8 cellular contexts compared by ENCODE assay signal in the genomic region with DNA sequence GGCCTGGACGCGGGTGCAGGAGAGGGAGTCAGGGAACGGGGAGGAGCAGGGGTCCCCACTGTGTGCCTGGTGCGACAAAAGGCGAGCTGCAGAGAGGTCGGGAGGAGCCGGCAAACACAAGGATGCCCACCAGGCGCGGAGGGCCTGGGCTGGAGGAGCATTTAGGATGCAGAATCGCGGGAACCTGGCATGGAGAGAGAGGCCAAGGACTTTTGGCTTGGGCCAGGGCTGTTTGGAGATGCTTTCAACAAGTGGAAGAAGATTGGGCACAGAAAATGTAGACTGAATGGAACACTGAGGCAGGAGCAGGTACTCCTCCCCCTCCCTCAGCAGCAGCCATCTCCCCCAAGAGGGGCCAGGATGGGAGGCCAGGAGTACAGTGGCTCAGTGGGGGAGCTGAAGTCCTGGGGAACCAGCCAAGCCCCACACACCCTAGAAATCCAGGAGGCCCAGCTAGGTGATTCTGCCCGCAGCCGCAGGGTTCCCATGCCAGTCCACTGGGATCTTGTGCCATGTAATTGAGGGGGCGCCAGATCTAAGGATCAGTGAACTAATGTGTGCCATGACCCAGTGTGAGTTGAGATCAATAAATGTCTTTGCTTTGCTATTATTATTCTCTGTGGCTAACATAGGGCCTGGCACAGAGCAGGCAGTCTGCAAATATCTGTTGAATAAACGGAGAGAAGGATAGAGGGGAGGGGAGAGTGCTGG. TPM values are rescaled to one million over a fixed set of nuclear protein-coding genes. Genes with fewer than 3 reads are reported as not detected.
A peak's percentile ranks its signal among the peaks of the same experiment; 100 is the strongest.
DNase-seq lines count a peak whose midpoint lies in the region; ATAC-seq and TF ChIP-seq lines count a peak whose summit lies in the region.

No MANE protein-coding gene starts in this region.

- peak overlapping the region; percentile 89 for H3K4me3 Mint-ChIP-seq in activated CD8-positive, alpha-beta memory T cell treated with anti-CD3 and anti-CD28 coated beads, Interleukin-2, amount 10 ng/mL, durations not matched to agents 7 days and 5 days
- H3K4me3 Mint-ChIP-seq in type B pancreatic cell = peak overlapping the region; percentile 81

- no peaks in the 10 kb centered on the region for H3K27me3 ChIP-seq in right lobe of liver

- CTCF ChIA-PET in activated CD8-positive, alpha-beta memory T cell treated with anti-CD3 and anti-CD28 coated beads, Interleukin-2, amount 10 ng/mL, durations not matched to agents 7 days and 5 days (lab: Charles Lee) = interaction anchor here (1.5 kb wide), 2 partner anchors 17 to 355 kb away, joined by 4 to 7 read pairs; no protein-coding TSS in a partner anchor

- TF ChIP-seq POLR2A in right lobe of liver (IDR thresholded peaks at IDR 0.05) = no peak

- TF ChIP-seq CTCF in astrocyte of the cerebellum (IDR thresholded peaks at IDR 0.05; ENCODE audit: low read depth, low read length, missing control alignments) (no peak), right lobe of liver (IDR thresholded peaks at IDR 0.05) (no peak), type B pancreatic cell (conservative IDR thresholded peaks at IDR 0.05) (peak; percentile 18)

- no peaks in the 10 kb centered on the region for H3K36me3 Mint-ChIP-seq in activated CD8-positive, alpha-beta memory T cell treated with anti-CD3 and anti-CD28 coated beads, Interleukin-2, amount 10 ng/mL, durations not matched to agents 7 days and 5 days
- H3K36me3 Mint-ChIP-seq in type B pancreatic cell = no peaks in the 10 kb centered on the region

- peaks cover 18% of the 10 kb centered on the region for H3K27me3 Mint-ChIP-seq in activated CD8-positive, alpha-beta memory T cell treated with anti-CD3 and anti-CD28 coated beads, Interleukin-2, amount 10 ng/mL, durations not matched to agents 7 days and 5 days
- peaks cover 45% of the 10 kb centered on the region for H3K27me3 Mint-ChIP-seq in type B pancreatic cell

- no peak overlapping the region for H3K27ac Mint-ChIP-seq in activated CD8-positive, alpha-beta memory T cell treated with anti-CD3 and anti-CD28 coated beads, Interleukin-2, amount 10 ng/mL, durations not matched to agents 7 days and 5 days
- H3K27ac Mint-ChIP-seq in type B pancreatic cell = no peak overlapping the region

- no peaks in the 10 kb centered on the region for H3K9me3 ChIP-seq in right lobe of liver

- H3K9me3 Mint-ChIP-seq in activated CD8-positive, alpha-beta memory T cell treated with anti-CD3 and anti-CD28 coated beads, Interleukin-2, amount 10 ng/mL, durations not matched to agents 7 days and 5 days (ENCODE audit: low read depth) = no peaks in the 10 kb centered on the region
- no peaks in the 10 kb centered on the region for H3K9me3 Mint-ChIP-seq in type B pancreatic cell

- peaks cover 0 to 16% (median 0%) of the 10 kb centered on the region in 4 donors for H3K4me1 ChIP-seq in right lobe of liver

- H3K4me3 ChIP-seq in astrocyte of the cerebellum (ENCODE audit: low read depth, low read length) (peak overlapping the region; percentile 88), right lobe of liver (peak overlapping the region; percentile 63 to 80 (median 67))

- H3K27ac ChIP-seq in right lobe of liver = no peak overlapping the region

- no peaks in the 10 kb centered on the region for H3K36me3 ChIP-seq in right lobe of liver

- no peak for ATAC-seq in activated CD8-positive, alpha-beta memory T cell treated with anti-CD3 and anti-CD28 coated beads, Interleukin-2, amount 10 ng/mL, durations not matched to agents 7 days and 5 days
- ATAC-seq in right lobe of liver (no peak), HG03045 (IDR thresholded peaks at IDR 0.05; ENCODE audit: unreplicated experiment) (no peak)

- in situ Hi-C loops in astrocyte of the cerebellum (cut with HindIII; ENCODE audit: low sequenced_read_pairs) = no loop called here

- DNase-seq in activated CD8-positive, alpha-beta memory T cell treated with anti-CD3 and anti-CD28 coated beads, Interleukin-2, amount 10 ng/mL, durations not matched to agents 7 days and 5 days = no peak
- DNase-seq in activated CD8-positive, alpha-beta memory T cell treated with anti-CD3 and anti-CD28 coated beads, Interleukin-2, amount 50 U/mL, for 4 hours = no peak
- DNase-seq in astrocyte of the cerebellum (ENCODE audit: low read depth) = no peak
- no peak for DNase-seq in right lobe of liver
- no peak for DNase-seq in type B pancreatic cell (ENCODE audit: extremely low spot score, unreplicated experiment)
- no peak for DNase-seq in KG1 (lab: John Stamatoyannopoulos, UW)
- DNase-seq in SHP77 treated with DMSO at 0.1 percent for 48 hours (lab: John Stamatoyannopoulos, UW) = no peak

- peaks cover 11% of the 10 kb centered on the region for H3K4me1 Mint-ChIP-seq in activated CD8-positive, alpha-beta memory T cell treated with anti-CD3 and anti-CD28 coated beads, Interleukin-2, amount 10 ng/mL, durations not matched to agents 7 days and 5 days
- H3K4me1 Mint-ChIP-seq in type B pancreatic cell (ENCODE audit: unreplicated experiment) = peaks cover 15% of the 10 kb centered on the region

- intact Hi-C loops in right lobe of liver (cut with DNase I) = loop anchor here in 1 of 2 donors (10.0 kb wide), 1 partner anchor 105 kb away; no protein-coding TSS in a partner anchor

- 10% methylated on average over 10 of the region's 15 CpGs for WGBS in right lobe of liver (ENCODE audit: insufficient coverage, low coverage, low lambda C conversion rate, missing lambda C conversion rate)

RNA-seq across cellular contexts. Expression of a gene that starts 1.1 kb away (rescaled TPM):
- under 1 TPM in 1 of 2 experiments, not detected in 1; 0.19 TPM for total RNA-seq in activated CD8-positive, alpha-beta memory T cell treated with anti-CD3 and anti-CD28 coated beads, Interleukin-2, amount 10 ng/mL, durations not matched to agents 7 days and 5 days
- 1 to 10 TPM in 5 of 6 experiments, under 1 TPM in 1; 0.93 to 3.5 (median 2.3) TPM for total RNA-seq in right lobe of liver
- total RNA-seq in type B pancreatic cell (ENCODE audit: low replicate concordance) = 2.6 and 3.4 TPM in 2 replicates

RNA-seq across cellular contexts. Expression of a gene that starts 39.4 kb away (rescaled TPM):
- total RNA-seq in activated CD8-positive, alpha-beta memory T cell treated with anti-CD3 and anti-CD28 coated beads, Interleukin-2, amount 10 ng/mL, durations not matched to agents 7 days and 5 days = 10 to 100 TPM in 1 of 2 experiments, 1 to 10 TPM in 1; 6.0 to 10.7 TPM
- 10 to 100 TPM; 13.2 to 48.0 (median 24.9) TPM for total RNA-seq in right lobe of liver
- total RNA-seq in type B pancreatic cell (ENCODE audit: low replicate concordance) = 5.4 and 6.9 TPM in 2 replicates
